8 cellular contexts compared by ENCODE assay signal in the genomic region with DNA sequence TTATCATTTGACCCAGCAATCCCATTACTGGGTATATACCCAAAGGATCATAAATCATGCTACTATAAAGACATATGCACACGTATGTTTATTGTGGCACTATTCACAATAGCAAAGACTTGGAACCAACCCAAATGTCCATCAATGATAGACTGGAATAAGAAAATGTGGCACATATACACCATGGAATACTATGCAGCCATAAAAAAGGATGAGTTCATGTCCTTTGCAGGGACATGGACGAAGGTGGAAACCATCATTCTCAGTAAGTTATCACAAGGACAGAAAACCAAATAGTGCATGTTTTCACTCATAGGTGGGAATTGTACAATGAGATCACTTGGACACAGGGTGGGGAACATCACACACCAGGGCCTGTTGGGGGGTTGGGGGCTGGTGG. TPM values are rescaled to one million over a fixed set of nuclear protein-coding genes. Genes with fewer than 3 reads are reported as not detected.
"Had no signal": no experiment of that assay in that cellular context is flagged by ENCODE, and none has a peak within 500 bp of the region (broad histone marks: within the 10 kb centered on the region; RNA-seq: fewer than 3 reads in every experiment).

No MANE protein-coding gene starts in this region.

RNA-seq across cellular contexts. Expression of a gene that starts 22.4 kb away (rescaled TPM):
- total RNA-seq: activated CD4-positive, alpha-beta memory T cell treated with anti-CD3 and anti-CD28 coated beads, Interleukin-2, amount 10 ng/mL, durations not matched to agents 7 days and 5 days; activated CD4-positive, alpha-beta T cell treated with anti-CD3 and anti-CD28 coated beads, Interleukin-2, amount 10 ng/mL, durations not matched to agents 7 days and 5 days; activated CD8-positive, alpha-beta memory T cell treated with anti-CD3 and anti-CD28 coated beads, Interleukin-2, amount 10 ng/mL, durations not matched to agents 7 days and 5 days; activated CD8-positive, alpha-beta T cell treated with anti-CD3 and anti-CD28 coated beads for 36 hours; T-helper 1 cell treated with Interleukin-12 subunit alpha and Interleukin-12 subunit beta and Interleukin-4 antibody, amounts not matched to agents 30 ng/mL and 1 ng/mL, for 36 hours; T-helper 17 cell; T-helper 2 cell treated with Interferon-gamma antibody and Interleukin-4, amounts not matched to agents 100 ng/mL and 5 ng/mL, for 36 hours; WTC11 had no signal
